Comparison of ENCODE assay signal across 26 cellular contexts in genomic region chr1:83770322-83770661, GRCh38.
"Had no signal": no experiment of that assay in that cellular context is flagged by ENCODE, and none has a peak within 500 bp of the region (broad histone marks: within the 10 kb centered on the region; RNA-seq: fewer than 3 reads in every experiment).

No MANE protein-coding gene starts in this region.

- H3K9me3 ChIP-seq: ascending aorta, Peyer's patch had no signal

- FAIRE-seq: K562 had no signal

- ATAC-seq: activated CD8-positive, alpha-beta T cell treated with anti-CD3 and anti-CD28 coated beads for 36 hours; activated T-cell treated with anti-CD3 and anti-CD28 coated beads, Interleukin-2, amount 50 U/mL, for 72 hours; activated T-helper 17 cell treated with anti-CD3 and anti-CD28 coated beads, Interleukin-2, amount 50 U/mL, for 72 hours; K562; PC-3; SK-N-SH treated with all-trans-retinoic acid at 6 μM for 48 hours had no signal

- DNase-seq: activated CD4-positive, alpha-beta T cell treated with anti-CD3 and anti-CD28 coated beads, Interleukin-2, amount 10 ng/mL, durations not matched to agents 24 days and 14 days; activated CD4-positive, alpha-beta T cell treated with anti-CD3 and anti-CD28 coated beads, Interleukin-2, amount 50 U/mL, for 4 hours; activated effector memory CD4-positive, alpha-beta T cell treated with anti-CD3 and anti-CD28 coated beads, Interleukin-2, amount 50 U/mL, for 16 hours; activated naive CD4-positive, alpha-beta T cell; activated naive CD4-positive, alpha-beta T cell treated with anti-CD3 and anti-CD28 coated beads, Interleukin-2, amount 50 U/mL, for 16 hours; activated naive CD8-positive, alpha-beta T cell treated with anti-CD3 and anti-CD28 coated beads for 36 hours; activated T-cell treated with anti-CD3 and anti-CD28 coated beads, Interleukin-2, amount 50 U/mL, for 1 hour; activated T-cell treated with anti-CD3 and anti-CD28 coated beads, Interleukin-2, amount 50 U/mL, for 72 hours; NCI-H1048; NCI-H1436; NCI-H1930; NCI-H345; NCI-H524 treated with DMSO at 0.1 percent for 48 hours; PC-3; Peyer's patch; RPMI8226; SIG-M5; SW 1271; T-helper 1 cell; T1000 had no signal

- H3K27me3 ChIP-seq: ascending aorta, cardiac muscle cell, Peyer's patch had no signal

- H3K36me3 ChIP-seq: ascending aorta, cardiac muscle cell, Peyer's patch had no signal

- H3K27ac ChIP-seq: ascending aorta, cardiac muscle cell, Peyer's patch had no signal

- H3K4me1 ChIP-seq: ascending aorta, Peyer's patch had no signal

- H3K4me3 ChIP-seq: ascending aorta, cardiac muscle cell, K562, Peyer's patch had no signal
